In genomic region chr19:4379383-4380253, GRCh38 we compare ENCODE assay signal across 1 cellular context.
TF ChIP-seq lines count a peak whose summit lies in the region.

No MANE protein-coding gene starts in this region.

TF ChIP-seq in K562, 482 proteins besides CTCF, POLR2A, EP300 and RAD21:
- TF ChIP-seq ELF1 (tag; IDR thresholded peaks at IDR 0.05) (no peak), ZBTB12 (CRISPR knock-in tag; IDR thresholded peaks at IDR 0.05) (no peak), ZNF143 (CRISPR knock-in tag; IDR thresholded peaks at IDR 0.05) (0 out of 2 replicates have a peak, but pooled peaks have one; percentile 12), RFX1 (IDR thresholded peaks at IDR 0.05) (no peak)
